Comparison of ENCODE assay signal across 8 cellular contexts in genomic region chr2:174248187-174248997, GRCh38. TPM values are rescaled to one million over a fixed set of nuclear protein-coding genes. Genes with fewer than 3 reads are reported as not detected.
DNase-seq lines count a peak whose midpoint lies in the region; ATAC-seq and TF ChIP-seq lines count a peak whose summit lies in the region.

Gene OLA1 (minus strand): TSS chr2:174248532. CDS start chr2:174246815, 1,717 bp downstream.

- H3K4me3 Mint-ChIP-seq in T-cell: peak within 1 kb of the TSS; percentile 81 to 88 (median 87)

- peak within 1 kb of the TSS; percentile 55 to 71 for H3K27ac Mint-ChIP-seq in T-cell

- H4K12ac ChIP-seq in trophoblast cell (ENCODE audit: low read depth, low read length): peak within 1 kb of the TSS; percentile 76

- H2BK5ac ChIP-seq in trophoblast cell (ENCODE audit: low read depth, low read length, poor library complexity): peak within 1 kb of the TSS; percentile 3

- H2BK120ac ChIP-seq in trophoblast cell (ENCODE audit: insufficient read depth, low read length, poor library complexity): peak within 1 kb of the TSS; percentile 48

- peak; percentile 83 to 84 for TF ChIP-seq POLR2A in tibial nerve (IDR thresholded peaks at IDR 0.05)

- H3K9ac ChIP-seq in trophoblast cell (ENCODE audit: low read length): peak within 1 kb of the TSS; percentile 76

- peaks cover 13% of the 10 kb centered on the region for H3K79me2 ChIP-seq in trophoblast cell (ENCODE audit: control insufficient read depth, insufficient read depth, low read length, poor library complexity)

- peaks cover 26 to 32% (median 31%) of the 10 kb centered on the region in 3 donors for H3K4me1 Mint-ChIP-seq in T-cell

- in situ Hi-C loops in GM13977 (cut with MboI; ENCODE audit: low pct_unique_long_range_greater_than_20kb, low sequenced_read_pairs, unreplicated experiment): no loop called here

- DNase-seq in GM13977 (ENCODE audit: low spot score) (peak; percentile 99), NCI-H146 (lab: John Stamatoyannopoulos, UW) (peak; percentile 93), T-cell (peak; percentile 81 to 98 (median 92)), cardiac septum (ENCODE audit: low spot score) (peak; percentile 97), trophoblast cell (peak; percentile 95 to 97), tibial nerve (ENCODE audit: low spot score in 2 of 2) (peak; percentile 84 to 85)

- peak within 1 kb of the TSS; percentile 90 for H4K8ac ChIP-seq in trophoblast cell (ENCODE audit: low read depth, low read length)

- CTCF ChIA-PET in T-cell (lab: Charles Lee): interaction anchor here (0.6 to 1.0 kb wide), 2 partner anchors 93 to 344 kb away, joined by 5 to 14 read pairs; no protein-coding TSS in a partner anchor

- H3K9me3 ChIP-seq in trophoblast cell (ENCODE audit: insufficient read depth, low read depth, low read length) (no peaks in the 10 kb centered on the region), tibial nerve (no peaks in the 10 kb centered on the region)

- H3K4me3 ChIP-seq in trophoblast cell (ENCODE audit: low read depth, low read length) (peak within 1 kb of the TSS; percentile 86), tibial nerve (peak within 1 kb of the TSS; percentile 66 to 89 (median 78))

- H3K27me3 Mint-ChIP-seq in T-cell: no peaks in the 10 kb centered on the region

- no peak within 1 kb of the TSS for H3K23ac ChIP-seq in trophoblast cell (ENCODE audit: low read length)

- TF ChIP-seq EP300 in tibial nerve (IDR thresholded peaks at IDR 0.05): peak in 1 of 2 donors; percentile 91

- peak within 1 kb of the TSS; percentile 75 for H3K14ac ChIP-seq in trophoblast cell (ENCODE audit: low read length)

- H3K79me1 ChIP-seq in trophoblast cell (ENCODE audit: low read length): peaks cover 8% of the 10 kb centered on the region

- peak within 1 kb of the TSS; percentile 74 for H3K4ac ChIP-seq in trophoblast cell (ENCODE audit: low read depth, low read length)

- 0 to 1% (median 1%) methylated on average over 59 to 85 of the region's 85 CpGs for WGBS in adipose tissue, 3 donors
- WGBS in trophoblast cell (ENCODE audit: extremely low coverage, insufficient coverage, insufficient read length): no CpG with 5 or more reads among the region's 85 CpGs
- 1% methylated on average over 24 to 52 of the region's 85 CpGs for WGBS in tibial nerve, 2 donors

- H3K9me3 Mint-ChIP-seq in T-cell: no peaks in the 10 kb centered on the region

- peak; percentile 92 for ATAC-seq in HG02870 (IDR thresholded peaks at IDR 0.05; ENCODE audit: unreplicated experiment)
- peak; percentile 95 to 99 (median 96) for ATAC-seq in T-cell (replicated peaks in 1 of 4)

- H3K36me3 ChIP-seq in trophoblast cell (ENCODE audit: control insufficient read depth in 1 of 2, insufficient read depth in 2 of 2, low read length in 2 of 2) (no peaks in the 10 kb centered on the region), tibial nerve (peaks cover 0 to 18% (median 0%) of the 10 kb centered on the region in 3 donors)

- peaks cover 12% of the 10 kb centered on the region for H3K36me3 Mint-ChIP-seq in T-cell

- peak within 1 kb of the TSS; percentile 80 for H2AFZ ChIP-seq in trophoblast cell (ENCODE audit: insufficient read depth, low read length, poor library complexity)

- H2AK5ac ChIP-seq in trophoblast cell (ENCODE audit: low read length): no peak within 1 kb of the TSS

- H3K4me2 ChIP-seq in trophoblast cell (ENCODE audit: low read length): peak within 1 kb of the TSS; percentile 81

- POLR2A ChIA-PET in T-cell (lab: Charles Lee): interaction anchor here in 1 of 2 donors (0.6 kb wide), 1 partner anchor 128 kb away, joined by 5 read pairs; no protein-coding TSS in a partner anchor

- H3K27me3 ChIP-seq in trophoblast cell (ENCODE audit: insufficient read depth, low read length) (no peaks in the 10 kb centered on the region), tibial nerve (no peaks in the 10 kb centered on the region)

- TF ChIP-seq CTCF in GM13977 (IDR thresholded peaks at IDR 0.05; ENCODE audit: extremely low read depth, insufficient read depth, missing control alignments) (no peak), tibial nerve (IDR thresholded peaks at IDR 0.05) (peak in 1 of 5 experiments; percentile 22)

- intact Hi-C loops in cardiac septum (cut with DNase I): loop anchor here (2.0 to 10.0 kb wide), 2 partner anchors 86 to 214 kb away; partner anchors contain the start of gene SP9

- peak within 1 kb of the TSS; percentile 35 for H3K18ac ChIP-seq in trophoblast cell (ENCODE audit: low read length)

- H3K4me1 ChIP-seq in trophoblast cell (ENCODE audit: control insufficient read depth in 1 of 2, insufficient read depth in 2 of 2, low read length in 2 of 2) (peaks cover 2 to 4% of the 10 kb centered on the region in 2 experiments), tibial nerve (peaks cover 0 to 19% (median 3%) of the 10 kb centered on the region in 4 donors)

- H2BK12ac ChIP-seq in trophoblast cell (ENCODE audit: low read length): no peak within 1 kb of the TSS

- H3K27ac ChIP-seq in adipose tissue (ENCODE audit: low read depth, low read length) (no peak within 1 kb of the TSS), trophoblast cell (ENCODE audit: low read depth, low read length) (peak within 1 kb of the TSS; percentile 55), tibial nerve (peak within 1 kb of the TSS; percentile 77 to 90 (median 82))

- H4K91ac ChIP-seq in trophoblast cell (ENCODE audit: low read depth, low read length): peak within 1 kb of the TSS; percentile 77

RNA-seq across cellular contexts. Expression of gene OLA1, which starts in this region (rescaled TPM):
- total RNA-seq in T-cell (10 to 100 TPM; 32.1 to 46.1 (median 38.1) TPM), cardiac septum (51.2 TPM), tibial nerve (10 to 100 TPM; 32.0 to 69.0 (median 45.5) TPM)
- 10 to 100 TPM; 52.5 to 57.4 (median 54.3) TPM for polyA plus RNA-seq in adipose tissue
- polyA plus RNA-seq in trophoblast cell (2013): 80.2 and 85.1 TPM in 2 replicates
